ENCODE assay signal across 1 cellular context in the genomic region with DNA sequence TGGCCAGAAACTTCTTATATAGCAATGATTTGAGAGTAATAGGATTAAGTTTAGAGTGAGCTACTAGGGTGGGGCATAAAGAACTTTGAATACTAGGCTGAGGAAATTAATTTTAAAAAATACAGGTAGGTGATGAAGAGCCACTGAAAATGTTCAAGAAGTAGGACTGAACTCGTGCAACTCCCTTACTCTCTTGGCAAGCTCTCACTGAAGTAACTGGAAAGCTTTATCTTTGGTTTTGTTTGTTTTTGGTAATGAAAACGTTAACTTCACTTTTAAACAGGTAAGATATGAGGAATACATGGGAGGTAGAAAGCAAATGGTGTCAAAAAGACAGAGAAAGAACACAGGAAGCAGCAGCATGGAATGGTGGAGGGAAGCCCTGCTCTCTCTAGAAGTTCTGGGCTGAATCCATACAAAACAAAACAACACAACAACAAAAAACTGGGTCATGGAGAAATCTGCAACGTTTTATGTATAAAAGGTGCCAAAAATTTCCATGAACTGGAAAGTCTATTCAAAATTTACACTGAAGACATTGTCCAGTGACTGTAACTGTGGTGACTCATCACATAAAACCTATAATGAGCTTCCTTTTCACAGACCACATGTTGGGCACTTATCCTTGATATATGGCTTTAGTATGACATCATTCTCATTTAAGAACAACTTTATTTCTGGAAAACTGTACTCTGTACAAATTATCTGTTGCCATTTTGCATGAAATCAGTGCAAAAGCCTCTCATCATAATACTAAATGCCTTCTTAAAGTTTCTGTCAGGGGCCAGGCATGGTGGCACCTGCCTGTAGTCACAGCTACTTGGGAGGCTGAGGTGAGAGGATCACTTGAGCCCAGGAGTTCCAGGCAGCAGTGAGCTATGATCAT.
TF ChIP-seq lines count a peak whose summit lies in the region.

No MANE protein-coding gene starts in this region.

TF ChIP-seq in SK-N-SH treated with all-trans-retinoic acid at 6 μM for 48 hours, 23 proteins besides CTCF, POLR2A, EP300 and RAD21 (continued from another document):
- TF ChIP-seq, protein P1, sequence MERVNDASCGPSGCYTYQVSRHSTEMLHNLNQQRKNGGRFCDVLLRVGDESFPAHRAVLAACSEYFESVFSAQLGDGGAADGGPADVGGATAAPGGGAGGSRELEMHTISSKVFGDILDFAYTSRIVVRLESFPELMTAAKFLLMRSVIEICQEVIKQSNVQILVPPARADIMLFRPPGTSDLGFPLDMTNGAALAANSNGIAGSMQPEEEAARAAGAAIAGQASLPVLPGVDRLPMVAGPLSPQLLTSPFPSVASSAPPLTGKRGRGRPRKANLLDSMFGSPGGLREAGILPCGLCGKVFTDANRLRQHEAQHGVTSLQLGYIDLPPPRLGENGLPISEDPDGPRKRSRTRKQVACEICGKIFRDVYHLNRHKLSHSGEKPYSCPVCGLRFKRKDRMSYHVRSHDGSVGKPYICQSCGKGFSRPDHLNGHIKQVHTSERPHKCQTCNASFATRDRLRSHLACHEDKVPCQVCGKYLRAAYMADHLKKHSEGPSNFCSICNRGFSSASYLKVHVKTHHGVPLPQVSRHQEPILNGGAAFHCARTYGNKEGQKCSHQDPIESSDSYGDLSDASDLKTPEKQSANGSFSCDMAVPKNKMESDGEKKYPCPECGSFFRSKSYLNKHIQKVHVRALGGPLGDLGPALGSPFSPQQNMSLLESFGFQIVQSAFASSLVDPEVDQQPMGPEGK (CRISPR knock-in tag; IDR thresholded peaks at IDR 0.05; ENCODE audit: borderline replicate concordance): peak; percentile 89
- no peak for TF ChIP-seq PPARA (CRISPR knock-in tag; IDR thresholded peaks at IDR 0.05; ENCODE audit: borderline replicate concordance)
- peak; percentile 75 for TF ChIP-seq TCF4 (CRISPR knock-in tag; IDR thresholded peaks at IDR 0.05; ENCODE audit: borderline replicate concordance)
- TF ChIP-seq TOX (CRISPR knock-in tag; IDR thresholded peaks at IDR 0.05; ENCODE audit: borderline replicate concordance): peak; percentile 97
- no peak for TF ChIP-seq OSR1 (CRISPR knock-in tag; IDR thresholded peaks at IDR 0.05)
- TF ChIP-seq RARB (CRISPR knock-in tag; IDR thresholded peaks at IDR 0.05): peak; percentile 75; the same call in 1 of the 2 replicates
